ENCODE assay signal across 1 cellular context in the genomic region with DNA sequence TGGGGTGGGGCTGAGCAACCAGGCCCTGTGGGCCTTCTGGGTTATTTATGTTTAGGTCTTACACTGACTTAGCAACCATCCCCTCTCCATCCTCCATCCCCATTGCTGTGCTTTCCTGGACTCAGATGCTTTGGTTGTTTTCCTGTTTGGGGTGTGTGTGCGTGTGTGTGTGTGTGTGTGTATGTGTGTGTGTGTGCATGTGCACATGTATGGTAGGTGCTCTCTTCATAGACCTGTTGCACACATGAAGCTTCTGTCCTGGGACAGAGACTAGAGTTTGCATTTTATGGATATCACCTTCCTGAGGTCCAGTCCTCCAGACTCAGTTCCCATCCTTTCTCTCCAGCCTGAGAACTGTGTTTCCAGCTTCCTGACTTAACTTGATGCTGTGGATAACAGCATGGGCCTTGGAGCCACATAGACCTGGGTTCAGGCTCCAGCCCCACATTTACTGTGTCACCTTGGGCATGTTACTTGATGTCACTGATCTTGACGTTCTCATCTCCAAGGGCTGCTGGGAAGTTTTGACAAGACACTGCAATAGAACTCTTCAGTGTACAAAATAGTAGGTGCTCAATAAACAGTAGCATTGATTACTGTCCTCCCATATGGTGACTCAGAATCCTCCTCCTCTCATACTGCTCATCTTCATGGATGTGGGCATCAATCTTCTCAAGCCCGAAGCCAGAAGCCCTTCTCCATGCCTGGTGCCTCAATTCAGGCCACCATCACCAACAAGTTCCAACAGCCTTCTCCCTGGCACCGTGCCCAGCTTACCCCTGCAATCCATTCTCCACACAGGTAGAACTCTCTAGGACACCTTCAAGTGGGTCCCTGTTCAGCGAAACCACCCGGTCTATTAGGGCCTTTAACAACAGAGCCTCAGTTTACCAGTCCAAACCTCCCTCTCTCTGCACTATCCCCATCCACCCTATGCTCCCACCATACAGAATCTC.
TF ChIP-seq lines count a peak whose summit lies in the region.

No MANE protein-coding gene starts in this region.

TF ChIP-seq in HEK293, 187 proteins besides CTCF, POLR2A, EP300 and RAD21 (continued from another document):
- TF ChIP-seq OSR2 (tag by site-specific recombination; IDR thresholded peaks at IDR 0.05) (no peak), ZNF664 (tag by site-specific recombination; IDR thresholded peaks at IDR 0.05) (peak; percentile 95), ZNF184 (tag by site-specific recombination; IDR thresholded peaks at IDR 0.05) (no peak), ZBTB8A (tag by site-specific recombination; IDR thresholded peaks at IDR 0.05) (peak; percentile 56; the same call in 1 of the 2 replicates), ZSCAN23 (tag by site-specific recombination; IDR thresholded peaks at IDR 0.05) (no peak), ZNF670 (tag by site-specific recombination; IDR thresholded peaks at IDR 0.05; ENCODE audit: low read depth) (no peak), SCRT2 (tag by site-specific recombination; IDR thresholded peaks at IDR 0.05) (peak; percentile 93), ZNF560 (tag by site-specific recombination; IDR thresholded peaks at IDR 0.05; ENCODE audit: borderline replicate concordance) (no peak), ZNF843 (tag by site-specific recombination; IDR thresholded peaks at IDR 0.05) (no peak), YY2 (tag by site-specific recombination; IDR thresholded peaks at IDR 0.05) (no peak)
- TF ChIP-seq, protein P1, sequence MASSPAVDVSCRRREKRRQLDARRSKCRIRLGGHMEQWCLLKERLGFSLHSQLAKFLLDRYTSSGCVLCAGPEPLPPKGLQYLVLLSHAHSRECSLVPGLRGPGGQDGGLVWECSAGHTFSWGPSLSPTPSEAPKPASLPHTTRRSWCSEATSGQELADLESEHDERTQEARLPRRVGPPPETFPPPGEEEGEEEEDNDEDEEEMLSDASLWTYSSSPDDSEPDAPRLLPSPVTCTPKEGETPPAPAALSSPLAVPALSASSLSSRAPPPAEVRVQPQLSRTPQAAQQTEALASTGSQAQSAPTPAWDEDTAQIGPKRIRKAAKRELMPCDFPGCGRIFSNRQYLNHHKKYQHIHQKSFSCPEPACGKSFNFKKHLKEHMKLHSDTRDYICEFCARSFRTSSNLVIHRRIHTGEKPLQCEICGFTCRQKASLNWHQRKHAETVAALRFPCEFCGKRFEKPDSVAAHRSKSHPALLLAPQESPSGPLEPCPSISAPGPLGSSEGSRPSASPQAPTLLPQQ (tag by site-specific recombination; IDR thresholded peaks at IDR 0.05): no peak
- TF ChIP-seq, protein P2, sequence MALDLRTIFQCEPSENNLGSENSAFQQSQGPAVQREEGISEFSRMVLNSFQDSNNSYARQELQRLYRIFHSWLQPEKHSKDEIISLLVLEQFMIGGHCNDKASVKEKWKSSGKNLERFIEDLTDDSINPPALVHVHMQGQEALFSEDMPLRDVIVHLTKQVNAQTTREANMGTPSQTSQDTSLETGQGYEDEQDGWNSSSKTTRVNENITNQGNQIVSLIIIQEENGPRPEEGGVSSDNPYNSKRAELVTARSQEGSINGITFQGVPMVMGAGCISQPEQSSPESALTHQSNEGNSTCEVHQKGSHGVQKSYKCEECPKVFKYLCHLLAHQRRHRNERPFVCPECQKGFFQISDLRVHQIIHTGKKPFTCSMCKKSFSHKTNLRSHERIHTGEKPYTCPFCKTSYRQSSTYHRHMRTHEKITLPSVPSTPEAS (tag by site-specific recombination; IDR thresholded peaks at IDR 0.05): peak; percentile 91
